1 cellular context compared by ENCODE assay signal in the genomic region with DNA sequence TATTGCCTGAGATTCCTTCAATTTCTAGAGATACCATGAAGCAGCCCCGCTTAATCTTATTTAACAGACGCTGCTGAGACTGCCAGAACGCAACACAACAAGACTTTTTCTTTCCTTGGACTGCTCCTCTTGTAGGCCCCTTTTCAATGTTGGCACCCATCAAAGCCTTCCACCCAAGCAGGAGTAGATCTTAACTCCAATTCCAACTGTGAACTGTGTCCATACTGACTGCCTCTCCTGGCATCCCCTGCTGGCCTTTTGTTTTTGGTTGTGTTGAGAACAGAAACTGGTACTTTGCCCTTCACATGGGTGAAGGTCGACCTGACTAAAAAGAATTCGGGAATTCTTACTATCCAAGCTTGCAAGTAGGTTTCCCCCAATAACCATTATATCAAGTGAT.
TF ChIP-seq lines count a peak whose summit lies in the region.

No MANE protein-coding gene starts in this region.

TF ChIP-seq in GM23338, 12 proteins besides CTCF, POLR2A, EP300 and RAD21 (continued from another document):
- TF ChIP-seq, protein P1, sequence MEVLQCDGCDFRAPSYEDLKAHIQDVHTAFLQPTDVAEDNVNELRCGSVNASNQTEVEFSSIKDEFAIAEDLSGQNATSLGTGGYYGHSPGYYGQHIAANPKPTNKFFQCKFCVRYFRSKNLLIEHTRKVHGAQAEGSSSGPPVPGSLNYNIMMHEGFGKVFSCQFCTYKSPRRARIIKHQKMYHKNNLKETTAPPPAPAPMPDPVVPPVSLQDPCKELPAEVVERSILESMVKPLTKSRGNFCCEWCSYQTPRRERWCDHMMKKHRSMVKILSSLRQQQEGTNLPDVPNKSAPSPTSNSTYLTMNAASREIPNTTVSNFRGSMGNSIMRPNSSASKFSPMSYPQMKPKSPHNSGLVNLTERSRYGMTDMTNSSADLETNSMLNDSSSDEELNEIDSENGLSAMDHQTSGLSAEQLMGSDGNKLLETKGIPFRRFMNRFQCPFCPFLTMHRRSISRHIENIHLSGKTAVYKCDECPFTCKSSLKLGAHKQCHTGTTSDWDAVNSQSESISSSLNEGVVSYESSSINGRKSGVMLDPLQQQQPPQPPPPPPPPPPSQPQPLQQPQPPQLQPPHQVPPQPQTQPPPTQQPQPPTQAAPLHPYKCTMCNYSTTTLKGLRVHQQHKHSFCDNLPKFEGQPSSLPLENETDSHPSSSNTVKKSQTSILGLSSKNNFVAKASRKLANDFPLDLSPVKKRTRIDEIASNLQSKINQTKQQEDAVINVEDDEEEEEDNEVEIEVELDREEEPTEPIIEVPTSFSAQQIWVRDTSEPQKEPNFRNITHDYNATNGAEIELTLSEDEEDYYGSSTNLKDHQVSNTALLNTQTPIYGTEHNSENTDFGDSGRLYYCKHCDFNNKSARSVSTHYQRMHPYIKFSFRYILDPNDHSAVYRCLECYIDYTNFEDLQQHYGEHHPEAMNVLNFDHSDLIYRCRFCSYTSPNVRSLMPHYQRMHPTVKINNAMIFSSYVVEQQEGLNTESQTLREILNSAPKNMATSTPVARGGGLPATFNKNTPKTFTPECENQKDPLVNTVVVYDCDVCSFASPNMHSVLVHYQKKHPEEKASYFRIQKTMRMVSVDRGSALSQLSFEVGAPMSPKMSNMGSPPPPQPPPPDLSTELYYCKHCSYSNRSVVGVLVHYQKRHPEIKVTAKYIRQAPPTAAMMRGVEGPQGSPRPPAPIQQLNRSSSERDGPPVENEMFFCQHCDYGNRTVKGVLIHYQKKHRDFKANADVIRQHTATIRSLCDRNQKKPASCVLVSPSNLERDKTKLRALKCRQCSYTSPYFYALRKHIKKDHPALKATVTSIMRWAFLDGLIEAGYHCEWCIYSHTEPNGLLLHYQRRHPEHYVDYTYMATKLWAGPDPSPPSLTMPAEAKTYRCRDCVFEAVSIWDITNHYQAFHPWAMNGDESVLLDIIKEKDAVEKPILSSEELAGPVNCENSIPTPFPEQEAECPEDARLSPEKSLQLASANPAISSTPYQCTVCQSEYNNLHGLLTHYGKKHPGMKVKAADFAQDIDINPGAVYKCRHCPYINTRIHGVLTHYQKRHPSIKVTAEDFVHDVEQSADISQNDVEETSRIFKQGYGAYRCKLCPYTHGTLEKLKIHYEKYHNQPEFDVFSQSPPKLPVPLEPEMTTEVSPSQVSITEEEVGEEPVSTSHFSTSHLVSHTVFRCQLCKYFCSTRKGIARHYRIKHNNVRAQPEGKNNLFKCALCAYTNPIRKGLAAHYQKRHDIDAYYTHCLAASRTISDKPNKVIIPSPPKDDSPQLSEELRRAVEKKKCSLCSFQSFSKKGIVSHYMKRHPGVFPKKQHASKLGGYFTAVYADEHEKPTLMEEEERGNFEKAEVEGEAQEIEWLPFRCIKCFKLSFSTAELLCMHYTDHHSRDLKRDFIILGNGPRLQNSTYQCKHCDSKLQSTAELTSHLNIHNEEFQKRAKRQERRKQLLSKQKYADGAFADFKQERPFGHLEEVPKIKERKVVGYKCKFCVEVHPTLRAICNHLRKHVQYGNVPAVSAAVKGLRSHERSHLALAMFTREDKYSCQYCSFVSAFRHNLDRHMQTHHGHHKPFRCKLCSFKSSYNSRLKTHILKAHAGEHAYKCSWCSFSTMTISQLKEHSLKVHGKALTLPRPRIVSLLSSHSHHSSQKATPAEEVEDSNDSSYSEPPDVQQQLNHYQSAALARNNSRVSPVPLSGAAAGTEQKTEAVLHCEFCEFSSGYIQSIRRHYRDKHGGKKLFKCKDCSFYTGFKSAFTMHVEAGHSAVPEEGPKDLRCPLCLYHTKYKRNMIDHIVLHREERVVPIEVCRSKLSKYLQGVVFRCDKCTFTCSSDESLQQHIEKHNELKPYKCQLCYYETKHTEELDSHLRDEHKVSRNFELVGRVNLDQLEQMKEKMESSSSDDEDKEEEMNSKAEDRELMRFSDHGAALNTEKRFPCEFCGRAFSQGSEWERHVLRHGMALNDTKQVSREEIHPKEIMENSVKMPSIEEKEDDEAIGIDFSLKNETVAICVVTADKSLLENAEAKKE (CRISPR knock-in tag; IDR thresholded peaks at IDR 0.05), result peak; percentile 60; the same call in 1 of the 2 replicates
